In genomic region chr12:16165506-16165905, GRCh38 we compare ENCODE assay signal across 9 cellular contexts.
DNase-seq lines count a peak whose midpoint lies in the region; ATAC-seq and TF ChIP-seq lines count a peak whose summit lies in the region.
"Had no signal": no experiment of that assay in that cellular context is flagged by ENCODE, and none has a peak within 500 bp of the region (broad histone marks: within the 10 kb centered on the region; RNA-seq: fewer than 3 reads in every experiment).

No MANE protein-coding gene starts in this region.

- intact Hi-C loops in Right ventricle myocardium inferior (cut with DNase I) (loop anchor here (2.0 kb wide), 1 partner anchor 195 kb away; no protein-coding TSS in a partner anchor), cardiac septum (cut with DNase I) (no loop called here), tibial artery (cut with DNase I; ENCODE audit: low total_unique reads) (no loop called here)

- POLR2A ChIA-PET in activated CD4-positive, alpha-beta memory T cell treated with anti-CD3 and anti-CD28 coated beads, Interleukin-2, amount 10 ng/mL, durations not matched to agents 7 days and 5 days (lab: Charles Lee): no interaction called here

- DNase-seq in Right ventricle myocardium inferior (ENCODE audit: missing footprints) (no peak), cardiac septum (ENCODE audit: low spot score) (no peak), NCI-H1694 treated with DMSO at 0.1 percent for 48 hours (lab: John Stamatoyannopoulos, UW) (peak; percentile 66), hippocampal formation (lab: John Stamatoyannopoulos, UW) (peak; percentile 1 to 68), tibial artery (peak; percentile 66 to 67)
- DNase-seq in activated CD4-positive, alpha-beta memory T cell treated with anti-CD3 and anti-CD28 coated beads, Interleukin-2, amount 10 ng/mL, durations not matched to agents 7 days and 5 days: no peak

- TF ChIP-seq CTCF in WI38 (IDR thresholded peaks at IDR 0.05; ENCODE audit: low read depth, low read length): 0 out of 2 replicates have a peak, but pooled peaks have one; percentile 20
- peak; percentile 8 to 19 for TF ChIP-seq CTCF in tibial artery (IDR thresholded peaks at IDR 0.05)

- no peak overlapping the region for H3K27ac Mint-ChIP-seq in activated CD4-positive, alpha-beta memory T cell treated with anti-CD3 and anti-CD28 coated beads, Interleukin-2, amount 10 ng/mL, durations not matched to agents 7 days and 5 days
- H3K27ac Mint-ChIP-seq: activated naive CD4-positive, alpha-beta T cell treated with anti-CD3 and anti-CD28 coated beads, Interleukin-2, amount 50 U/mL, for 24 hours had no signal

- CTCF ChIA-PET in activated CD4-positive, alpha-beta memory T cell treated with anti-CD3 and anti-CD28 coated beads, Interleukin-2, amount 10 ng/mL, durations not matched to agents 7 days and 5 days (lab: Charles Lee): no interaction called here

- H3K27me3 ChIP-seq in tibial artery: no peaks in the 10 kb centered on the region

- H3K4me1 Mint-ChIP-seq in activated CD4-positive, alpha-beta memory T cell treated with anti-CD3 and anti-CD28 coated beads, Interleukin-2, amount 10 ng/mL, durations not matched to agents 7 days and 5 days: no peaks in the 10 kb centered on the region
- H3K4me1 Mint-ChIP-seq: activated naive CD4-positive, alpha-beta T cell treated with anti-CD3 and anti-CD28 coated beads, Interleukin-2, amount 50 U/mL, for 24 hours had no signal

- ATAC-seq in Right ventricle myocardium inferior (peak; percentile 87), GM18502 (IDR thresholded peaks at IDR 0.05; ENCODE audit: poor library complexity, unreplicated experiment) (no peak)

- no peaks in the 10 kb centered on the region for H3K9me3 Mint-ChIP-seq in activated CD4-positive, alpha-beta memory T cell treated with anti-CD3 and anti-CD28 coated beads, Interleukin-2, amount 10 ng/mL, durations not matched to agents 7 days and 5 days
- H3K9me3 Mint-ChIP-seq: activated naive CD4-positive, alpha-beta T cell treated with anti-CD3 and anti-CD28 coated beads, Interleukin-2, amount 50 U/mL, for 24 hours had no signal

- no peak overlapping the region for H3K4me3 Mint-ChIP-seq in activated CD4-positive, alpha-beta memory T cell treated with anti-CD3 and anti-CD28 coated beads, Interleukin-2, amount 10 ng/mL, durations not matched to agents 7 days and 5 days
- H3K4me3 Mint-ChIP-seq: activated naive CD4-positive, alpha-beta T cell treated with anti-CD3 and anti-CD28 coated beads, Interleukin-2, amount 50 U/mL, for 24 hours had no signal

- no peaks in the 10 kb centered on the region for H3K9me3 ChIP-seq in tibial artery

- no peak overlapping the region for H3K27ac ChIP-seq in tibial artery

- H3K36me3 Mint-ChIP-seq in activated CD4-positive, alpha-beta memory T cell treated with anti-CD3 and anti-CD28 coated beads, Interleukin-2, amount 10 ng/mL, durations not matched to agents 7 days and 5 days (ENCODE audit: low read depth): no peaks in the 10 kb centered on the region
- H3K36me3 Mint-ChIP-seq: activated naive CD4-positive, alpha-beta T cell treated with anti-CD3 and anti-CD28 coated beads, Interleukin-2, amount 50 U/mL, for 24 hours had no signal

- H3K27me3 Mint-ChIP-seq in activated CD4-positive, alpha-beta memory T cell treated with anti-CD3 and anti-CD28 coated beads, Interleukin-2, amount 10 ng/mL, durations not matched to agents 7 days and 5 days: no peaks in the 10 kb centered on the region
- H3K27me3 Mint-ChIP-seq: activated naive CD4-positive, alpha-beta T cell treated with anti-CD3 and anti-CD28 coated beads, Interleukin-2, amount 50 U/mL, for 24 hours had no signal

- no peaks in the 10 kb centered on the region for H3K36me3 ChIP-seq in tibial artery

- H3K4me1 ChIP-seq in tibial artery: no peaks in the 10 kb centered on the region

- H3K4me3 ChIP-seq in WI38 (ENCODE audit: low read depth, low read length): no peak overlapping the region
- H3K4me3 ChIP-seq in tibial artery: no peak overlapping the region

Comparison
In these comparisons a context has a peak if more than half of its experiments do, and no peak if none do; other contexts are left out.
1. DNase-seq: peak in NCI-H1694 treated with DMSO at 0.1 percent for 48 hours (single experiment), hippocampal formation (2 of 2) and tibial artery (2 of 2); none in Right ventricle myocardium inferior (single experiment), cardiac septum (single experiment) and activated CD4-positive, alpha-beta memory T cell treated with anti-CD3 and anti-CD28 coated beads, Interleukin-2, amount 10 ng/mL, durations not matched to agents 7 days and 5 days (single experiment).